In the genomic region with DNA sequence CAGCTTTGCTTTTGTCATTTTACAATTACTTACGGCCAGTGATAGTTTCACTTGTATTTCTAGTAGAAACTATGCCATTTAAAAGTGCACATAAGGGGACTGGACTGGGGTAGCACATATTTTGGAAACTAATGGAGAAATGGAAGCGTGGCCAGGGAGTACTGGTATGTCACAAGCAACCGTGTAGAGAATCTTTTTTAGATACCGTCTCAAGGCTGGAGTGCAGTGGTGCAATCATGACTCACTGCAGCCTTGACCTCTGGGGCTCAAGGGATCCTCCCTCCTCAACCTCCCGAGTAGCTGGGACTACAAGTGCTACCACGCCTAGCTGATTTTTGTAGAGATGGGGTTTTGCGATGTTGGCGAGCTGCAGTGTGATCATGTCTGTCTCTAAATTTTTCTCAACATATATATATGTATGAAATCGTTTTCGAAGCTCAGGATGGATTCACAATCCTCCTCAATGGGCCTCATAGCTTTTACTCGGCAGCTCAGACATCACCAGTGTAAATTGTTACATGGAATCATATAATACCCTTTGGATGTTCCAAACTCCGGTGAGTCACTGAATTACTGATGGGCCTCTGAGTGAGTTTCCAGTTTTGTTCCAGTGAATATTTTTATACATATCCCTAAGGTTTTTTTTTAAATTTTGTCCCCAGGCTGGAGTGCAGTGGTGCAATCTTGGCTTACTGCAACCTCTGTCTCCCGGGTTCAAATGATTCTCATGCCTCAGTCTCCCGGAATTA, we compare ENCODE assay signal across 17 cellular contexts. TPM values are rescaled to one million over a fixed set of nuclear protein-coding genes. Genes with fewer than 3 reads are reported as not detected.
DNase-seq lines count a peak whose midpoint lies in the region; FAIRE-seq and TF ChIP-seq lines count a peak whose summit lies in the region.
"Had no signal": no experiment of that assay in that cellular context is flagged by ENCODE, and none has a peak within 500 bp of the region (broad histone marks: within the 10 kb centered on the region; RNA-seq: fewer than 3 reads in every experiment).

No MANE protein-coding gene starts in this region.

- H3K18ac ChIP-seq in mesenchymal stem cell (ENCODE audit: low read depth in 1 of 2, low read length in 2 of 2), result peak overlapping the region in 1 of 2 experiments; percentile 5

- no peak overlapping the region for H3K14ac ChIP-seq in mesenchymal stem cell (ENCODE audit: low read length in 2 of 2)

- H3K36me3 Mint-ChIP-seq in HFFc6 (ENCODE audit: low read depth) (peaks cover 35% of the 10 kb centered on the region), glutamatergic neuron (ENCODE audit: unreplicated experiment) (peaks cover 10% of the 10 kb centered on the region)

- H3K9ac ChIP-seq in mesenchymal stem cell (ENCODE audit: low read length), result peak overlapping the region; percentile 64
- H3K9ac ChIP-seq: KMS-11 had no signal

- no peaks in the 10 kb centered on the region for H3K27me3 ChIP-seq in brain microvascular endothelial cell (replicated peaks)
- no peaks in the 10 kb centered on the region for H3K27me3 ChIP-seq in mesenchymal stem cell (ENCODE audit: control insufficient read depth in 1 of 2, insufficient read depth in 1 of 2, low read length in 2 of 2)
- H3K27me3 ChIP-seq: SJCRH30 had no signal

- CTCF ChIA-PET in HEK293T (lab: Yijun Ruan, JAX), result interaction anchor here (0.7 kb wide), 1 partner anchor 23 kb away, joined by 3 read pairs; no protein-coding TSS in a partner anchor

- no peaks in the 10 kb centered on the region for H3K9me3 ChIP-seq in mesenchymal stem cell (ENCODE audit: control insufficient read depth, low read length)
- H3K9me3 ChIP-seq: SJCRH30 had no signal

- H2BK15ac ChIP-seq in mesenchymal stem cell (ENCODE audit: low read depth, poor library complexity, severe bottlenecking), result no peak overlapping the region

- H2AFZ ChIP-seq in mesenchymal stem cell (ENCODE audit: low read depth, low read length), result no peak overlapping the region

- TF ChIP-seq CTCF in HFFc6 (IDR thresholded peaks at IDR 0.05) (no peak), brain microvascular endothelial cell (IDR thresholded peaks at IDR 0.05; ENCODE audit: low read depth, low read length, missing control alignments) (no peak), glutamatergic neuron (IDR thresholded peaks at IDR 0.05; ENCODE audit: partially characterized antibody, unreplicated experiment) (no peak)

- DNase-seq in ACHN, result peak; percentile 24
- DNase-seq in HFFc6, result peak; percentile 31
- peak; percentile 64 for DNase-seq in brain microvascular endothelial cell
- peak; percentile 80 for DNase-seq in mesenchymal stem cell
- DNase-seq in glutamatergic neuron, result no peak
- no peak for DNase-seq in 8988T
- DNase-seq in GM12891 (ENCODE audit: insufficient read length, low spot score), result no peak
- no peak for DNase-seq in HEK293T (ENCODE audit: extremely low spot score)
- DNase-seq: C1 segment of cervical spinal cord; foreskin melanocyte; NCI-H2081; retina; SJCRH30; stimulated activated naive CD4-positive, alpha-beta T cell had no signal

- H3K4me3 ChIP-seq in brain microvascular endothelial cell (ENCODE audit: low read depth, low read length) (no peak overlapping the region), mesenchymal stem cell (ENCODE audit: insufficient read depth in 1 of 2, low read depth in 1 of 2, low read length in 2 of 2) (peak overlapping the region in 1 of 2 experiments; percentile 60)
- H3K4me3 ChIP-seq: SJCRH30 had no signal

- H2BK12ac ChIP-seq in mesenchymal stem cell (ENCODE audit: low read length in 2 of 2), result no peak overlapping the region

- H3K9me3 Mint-ChIP-seq in HFFc6 (no peaks in the 10 kb centered on the region), glutamatergic neuron (ENCODE audit: unreplicated experiment) (peaks cover 28% of the 10 kb centered on the region)
- H3K9me3 Mint-ChIP-seq: activated naive CD4-positive, alpha-beta T cell treated with anti-CD3 and anti-CD28 coated beads, Interleukin-2, amount 50 U/mL, for 72 hours had no signal

- POLR2A ChIA-PET in HEK293T (lab: Yijun Ruan, JAX), result no interaction called here

- peaks cover 37% of the 10 kb centered on the region for H3K79me1 ChIP-seq in mesenchymal stem cell (replicated peaks; ENCODE audit: low read length, poor library complexity, severe bottlenecking)

- no peak overlapping the region for H4K8ac ChIP-seq in mesenchymal stem cell (ENCODE audit: low read length)

- H3K4me3 Mint-ChIP-seq in HFFc6 (no peak overlapping the region; the same call in 1 of the 2 replicates), glutamatergic neuron (ENCODE audit: unreplicated experiment) (no peak overlapping the region)

- H4K91ac ChIP-seq in mesenchymal stem cell (ENCODE audit: low read length), result no peak overlapping the region

- no peak overlapping the region for H2BK5ac ChIP-seq in mesenchymal stem cell (ENCODE audit: low read depth, low read length, poor library complexity, severe bottlenecking)

- peak overlapping the region; percentile 59 for H3K27ac Mint-ChIP-seq in HFFc6
- no peak overlapping the region for H3K27ac Mint-ChIP-seq in glutamatergic neuron (ENCODE audit: unreplicated experiment)

- no peak overlapping the region for H2AK5ac ChIP-seq in mesenchymal stem cell (ENCODE audit: low read length, severe bottlenecking)

- H2BK120ac ChIP-seq in mesenchymal stem cell (ENCODE audit: low read depth, low read length), result no peak overlapping the region

- H3K4me2 ChIP-seq in mesenchymal stem cell (ENCODE audit: low read length, poor library complexity, severe bottlenecking), result no peak overlapping the region
- H3K4me2 ChIP-seq: KMS-11 had no signal

- H3K4me1 ChIP-seq in mesenchymal stem cell (ENCODE audit: control insufficient read depth, insufficient read depth, low read depth, low read length), result peaks cover 7% of the 10 kb centered on the region
- H3K4me1 ChIP-seq: SJCRH30 had no signal

- WGBS in mesenchymal stem cell, result 72% methylated on average over 7 of the region's 14 CpGs

- H3K27ac ChIP-seq in brain microvascular endothelial cell (no peak overlapping the region), mesenchymal stem cell (ENCODE audit: low read length, poor library complexity, severe bottlenecking) (no peak overlapping the region)
- H3K27ac ChIP-seq: KMS-11, SJCRH30 had no signal

- no peak overlapping the region for H3K23ac ChIP-seq in mesenchymal stem cell (ENCODE audit: low read length in 2 of 2)

- peaks cover 16% of the 10 kb centered on the region for H3K4me1 Mint-ChIP-seq in HFFc6 (ENCODE audit: low read depth)
- peaks cover 3% of the 10 kb centered on the region for H3K4me1 Mint-ChIP-seq in glutamatergic neuron (ENCODE audit: low read depth, unreplicated experiment)

- no peak for FAIRE-seq in GM12891 (lab: Jason Lieb, UNC)
- FAIRE-seq: TTC549 had no signal

- no peak overlapping the region for H3K4ac ChIP-seq in mesenchymal stem cell (ENCODE audit: low read depth in 1 of 2, low read length in 2 of 2)

- peaks cover 17% of the 10 kb centered on the region for H3K27me3 Mint-ChIP-seq in HFFc6 (ENCODE audit: insufficient read depth)
- peaks cover 18% of the 10 kb centered on the region for H3K27me3 Mint-ChIP-seq in glutamatergic neuron (ENCODE audit: unreplicated experiment)

- peaks cover 71% of the 10 kb centered on the region for H3K36me3 ChIP-seq in brain microvascular endothelial cell (replicated peaks)
- peaks cover 72 to 78% of the 10 kb centered on the region in 2 experiments for H3K36me3 ChIP-seq in mesenchymal stem cell (ENCODE audit: control insufficient read depth in 1 of 2, insufficient read depth in 2 of 2, low read depth in 1 of 2, low read length in 2 of 2)

- in situ Hi-C loops in ACHN (cut with HindIII; ENCODE audit: low pct_ligation_motif_present, low pct_unique_long_range_greater_than_20kb, low sequenced_read_pairs), result no loop called here
- in situ Hi-C loops in brain microvascular endothelial cell (cut with HindIII; ENCODE audit: low pct_ligation_motif_present, low sequenced_read_pairs), result no loop called here

- TF ChIP-seq POLR2A in GM12891 (IDR thresholded peaks at IDR 0.05; ENCODE audit: low read depth, low read length), result no peak

TF ChIP-seq in GM12891, 5 proteins besides CTCF, POLR2A, EP300 and RAD21:
- no peak for TF ChIP-seq TAF1 (IDR thresholded peaks at IDR 0.05; ENCODE audit: low read depth, low read length)
- TF ChIP-seq SPI1 (IDR thresholded peaks at IDR 0.05; ENCODE audit: low read depth, low read length), result no peak
- no peak for TF ChIP-seq PAX5 (IDR thresholded peaks at IDR 0.05; ENCODE audit: insufficient read depth, low read length, severe bottlenecking)
- no peak for TF ChIP-seq POLR2AphosphoS5 (IDR thresholded peaks at IDR 0.05; ENCODE audit: low read depth, low read length)
- no peak for TF ChIP-seq POU2F2 (IDR thresholded peaks at IDR 0.05; ENCODE audit: low read depth, low read length)

TF ChIP-seq in HEK293T, 16 proteins besides CTCF, POLR2A, EP300 and RAD21:
- TF ChIP-seq, protein P1, sequence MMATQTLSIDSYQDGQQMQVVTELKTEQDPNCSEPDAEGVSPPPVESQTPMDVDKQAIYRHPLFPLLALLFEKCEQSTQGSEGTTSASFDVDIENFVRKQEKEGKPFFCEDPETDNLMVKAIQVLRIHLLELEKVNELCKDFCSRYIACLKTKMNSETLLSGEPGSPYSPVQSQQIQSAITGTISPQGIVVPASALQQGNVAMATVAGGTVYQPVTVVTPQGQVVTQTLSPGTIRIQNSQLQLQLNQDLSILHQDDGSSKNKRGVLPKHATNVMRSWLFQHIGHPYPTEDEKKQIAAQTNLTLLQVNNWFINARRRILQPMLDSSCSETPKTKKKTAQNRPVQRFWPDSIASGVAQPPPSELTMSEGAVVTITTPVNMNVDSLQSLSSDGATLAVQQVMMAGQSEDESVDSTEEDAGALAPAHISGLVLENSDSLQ (IDR thresholded peaks at IDR 0.05), result no peak
- TF ChIP-seq FOXA1 (IDR thresholded peaks at IDR 0.05), result no peak
- no peak for TF ChIP-seq FOXM1 (IDR thresholded peaks at IDR 0.05; ENCODE audit: borderline replicate concordance)
- no peak for TF ChIP-seq CTBP1 (IDR thresholded peaks at IDR 0.05; ENCODE audit: borderline replicate concordance)
- TF ChIP-seq ELF4 (IDR thresholded peaks at IDR 0.05), result no peak
- no peak for TF ChIP-seq ARNT (IDR thresholded peaks at IDR 0.05)
- TF ChIP-seq TARDBP (IDR thresholded peaks at IDR 0.05), result no peak

RNA-seq across cellular contexts. Expression of gene ZNF778, which starts 51.7 kb away (rescaled TPM):
- total RNA-seq in HFFc6 (2021; fragmentation: NEBNext Ultra II Directional; extraction: Animal tissue kit (Norgen Biotek cat#: 25700)), result 1 to 10 TPM; 6.8 to 8.1 (median 7.5) TPM
- polyA plus RNA-seq in mesenchymal stem cell (2013, experiment 1 of 2), result 3.8 TPM
- 4.3 TPM for polyA plus RNA-seq in mesenchymal stem cell (2013, experiment 2 of 2)
- 36.2 TPM for total RNA-seq in glutamatergic neuron (ENCODE audit: unreplicated experiment)
- polyA plus RNA-seq in GM12891 (2012; ENCODE audit: low read depth, missing spikeins), result 3.7 TPM

Comparison
In these comparisons a context has a peak if more than half of its experiments do, and no peak if none do; other contexts are left out.
1. DNase-seq: peak in ACHN (single experiment), HFFc6 (single experiment), brain microvascular endothelial cell (single experiment) and mesenchymal stem cell (single experiment); none in glutamatergic neuron (single experiment), 8988T (single experiment), GM12891 (single experiment) and HEK293T (single experiment).